ENCODE assay signal across 10 cellular contexts in the genomic region with DNA sequence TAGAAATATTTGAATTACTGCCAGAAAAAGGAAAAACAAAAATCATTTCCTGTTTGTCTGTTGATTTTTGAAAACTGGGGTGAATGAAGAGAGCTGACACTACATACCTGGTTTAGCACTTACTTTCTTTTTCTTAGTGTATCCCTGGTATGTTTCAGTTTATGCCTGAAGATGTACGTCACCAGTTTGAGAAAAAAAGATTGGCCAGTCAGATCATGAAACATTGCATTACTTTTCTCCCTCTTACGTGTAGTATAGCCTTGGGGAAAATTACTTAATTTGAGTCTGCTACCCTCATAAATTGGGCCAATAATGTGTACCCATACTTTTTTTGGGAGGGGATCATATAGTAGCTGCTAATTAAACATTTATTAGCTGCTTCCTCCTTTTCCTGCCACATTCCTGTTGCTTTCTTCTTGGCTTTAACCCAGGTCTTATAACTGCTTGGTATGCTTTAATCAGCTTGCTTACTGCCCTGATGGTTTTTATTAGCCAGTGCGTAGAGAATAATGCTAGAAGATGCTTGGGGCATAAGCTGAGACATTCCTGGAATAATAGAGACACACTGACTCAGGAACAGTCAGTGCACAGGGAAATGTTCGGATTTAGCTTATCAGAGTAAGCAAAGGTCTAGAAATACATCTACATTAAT. TPM values are rescaled to one million over a fixed set of nuclear protein-coding genes. Genes with fewer than 3 reads are reported as not detected.
DNase-seq lines count a peak whose midpoint lies in the region; TF ChIP-seq lines count a peak whose summit lies in the region.
"Had no signal": no experiment of that assay in that cellular context is flagged by ENCODE, and none has a peak within 500 bp of the region (broad histone marks: within the 10 kb centered on the region; RNA-seq: fewer than 3 reads in every experiment).

No MANE protein-coding gene starts in this region.

- TF ChIP-seq CTCF in AG10803 (conservative IDR thresholded peaks at IDR 0.05; ENCODE audit: low read length) = no peak
- no peak for TF ChIP-seq CTCF in mammary epithelial cell (conservative IDR thresholded peaks at IDR 0.05 in 1 of 2, IDR thresholded peaks at IDR 0.05 in 1 of 2; ENCODE audit: extremely low read depth in 1 of 2, insufficient read depth in 1 of 2, low read depth in 1 of 2, low read length in 2 of 2)
- no peak for TF ChIP-seq CTCF in esophagus muscularis mucosa (IDR thresholded peaks at IDR 0.05)

- DNase-seq in AG10803 (ENCODE audit: low read depth) (peak; percentile 92), HS-5 (ENCODE audit: low read depth) (peak; percentile 48), mammary epithelial cell (peak; percentile 21), kidney glomerular epithelial cell (lab: John Stamatoyannopoulos, UW) (peak; percentile 68), DMS153 (lab: John Stamatoyannopoulos, UW) (no peak), esophagus muscularis mucosa (ENCODE audit: extremely low spot score) (no peak), OCI-M1 (lab: John Stamatoyannopoulos, UW) (no peak), NCI-H748 treated with DMSO at 0.1 percent for 48 hours (lab: John Stamatoyannopoulos, UW) (no peak)
- DNase-seq: NCI-H1092 treated with DMSO at 0.1 percent for 48 hours; stimulated activated CD4-positive, alpha-beta T cell treated with anti-CD3 and anti-CD28 coated beads, Interleukin-4, amount 100 ng/mL, for 4 hours had no signal

- no peaks in the 10 kb centered on the region for H4K20me1 ChIP-seq in mammary epithelial cell (ENCODE audit: insufficient read depth, low read length)

- no peaks in the 10 kb centered on the region for H3K9me3 ChIP-seq in mammary epithelial cell (replicated peaks; ENCODE audit: insufficient read depth, low read length)
- peaks cover 0 to 7% (median 4%) of the 10 kb centered on the region in 4 donors for H3K9me3 ChIP-seq in esophagus muscularis mucosa

- peaks cover 28% of the 10 kb centered on the region for H3K79me2 ChIP-seq in mammary epithelial cell (ENCODE audit: insufficient read depth, low read length)

- CTCF ChIA-PET in mammary epithelial cell (lab: Charles Lee; ENCODE audit: low non-redundant PET) = interaction anchor here (0.7 kb wide), 1 partner anchor 36 kb away, joined by 3 read pairs; no protein-coding TSS in a partner anchor

- H3K4me3 ChIP-seq in AG10803 (ENCODE audit: low read length) = no peak overlapping the region
- H3K4me3 ChIP-seq in mammary epithelial cell (replicated peaks in 1 of 3; ENCODE audit: insufficient read depth in 1 of 3, low read depth in 2 of 3, low read length in 3 of 3) = no peak overlapping the region
- no peak overlapping the region for H3K4me3 ChIP-seq in esophagus muscularis mucosa

- dilution Hi-C loops in mammary epithelial cell (cut with HindIII; ENCODE audit: low sequenced_read_pairs) = no loop called here

- no peak for TF ChIP-seq EP300 in esophagus muscularis mucosa (IDR thresholded peaks at IDR 0.05)

- TF ChIP-seq POLR2A in esophagus muscularis mucosa (IDR thresholded peaks at IDR 0.05; ENCODE audit: low read depth) = no peak

- BruUV-seq in mammary epithelial cell (replicated peaks; lab: Mats Ljungman, UMichigan) = no TSS peak

- H3K36me3 ChIP-seq in mammary epithelial cell (ENCODE audit: insufficient read depth, low read length) (no peaks in the 10 kb centered on the region), esophagus muscularis mucosa (no peaks in the 10 kb centered on the region)

- intact Hi-C loops in mammary epithelial cell (cut with micrococcal nuclease) (no loop called here), esophagus muscularis mucosa (cut with DNase I) (no loop called here)

- H3K27me3 ChIP-seq in mammary epithelial cell (ENCODE audit: insufficient read depth, low read length) = no peaks in the 10 kb centered on the region
- no peaks in the 10 kb centered on the region for H3K27me3 ChIP-seq in esophagus muscularis mucosa

- H3K27ac ChIP-seq in mammary epithelial cell (ENCODE audit: insufficient read depth, low read depth, low read length) = no peak overlapping the region
- peak overlapping the region in 2 of 4 donors; percentile 33 to 51 for H3K27ac ChIP-seq in esophagus muscularis mucosa (replicated peaks in 1 of 4)

- no peak overlapping the region for H3K9ac ChIP-seq in mammary epithelial cell (ENCODE audit: insufficient read depth, low read length)

- no peak overlapping the region for H3K4me2 ChIP-seq in mammary epithelial cell (ENCODE audit: insufficient read depth, low read depth, low read length)

- in situ Hi-C loops in mammary epithelial cell (cut with MboI; ENCODE audit: low sequenced_read_pairs in 2 of 2) = no loop called here

- 47% methylated on average over 4 of the region's 4 CpGs for WGBS in mammary epithelial cell (ENCODE audit: low coverage, missing lambda C conversion rate)
- WGBS in esophagus muscularis mucosa = 71% methylated on average over 4 of the region's 4 CpGs

- H2AFZ ChIP-seq in mammary epithelial cell (ENCODE audit: low read depth, low read length) = no peak overlapping the region

- H3K4me1 ChIP-seq in mammary epithelial cell (ENCODE audit: insufficient read depth, low read length) (no peaks in the 10 kb centered on the region), esophagus muscularis mucosa (peaks cover 9 to 34% (median 18%) of the 10 kb centered on the region in 4 donors)

RNA-seq across cellular contexts. Expression of a gene that starts 32.1 kb away (rescaled TPM):
- total RNA-seq in mammary epithelial cell (10 to 100 TPM; 31.9 to 47.5 TPM), esophagus muscularis mucosa (100 to 1,000 TPM in 1 of 4 donors, 10 to 100 TPM in 3; 39.3 to 101 (median 63.7) TPM)
- polyA plus RNA-seq in mammary epithelial cell = 12.3 TPM
- polyA minus RNA-seq in mammary epithelial cell = 19.9 TPM

Comparison
In these comparisons a context has a peak if more than half of its experiments do, and no peak if none do; other contexts are left out.
1. DNase-seq: peak in AG10803 (single experiment), HS-5 (single experiment), mammary epithelial cell (single experiment) and kidney glomerular epithelial cell (single experiment); none in DMS153 (single experiment), esophagus muscularis mucosa (single experiment), OCI-M1 (single experiment) and NCI-H748 treated with DMSO at 0.1 percent for 48 hours (single experiment).